ENCODE assay signal across 20 cellular contexts in the genomic region with DNA sequence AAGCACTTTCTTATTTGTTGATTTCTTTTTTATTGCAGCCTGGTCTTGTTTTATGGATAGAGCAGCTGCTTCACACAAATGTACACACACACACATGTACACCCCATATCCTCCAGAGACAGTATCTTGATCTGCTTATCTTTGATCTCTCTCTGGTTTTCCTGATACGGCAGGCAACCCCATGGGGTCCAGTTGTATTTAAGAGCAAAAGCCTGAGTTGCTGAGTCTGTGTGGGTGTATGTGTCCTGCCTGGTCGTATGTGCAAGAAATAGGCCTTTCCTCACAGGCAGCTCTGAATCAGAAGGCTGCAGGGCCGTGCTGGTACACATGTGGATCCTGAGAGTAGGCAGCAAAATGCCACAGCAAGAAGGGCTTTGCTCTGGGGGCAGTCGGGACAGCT. TPM values are rescaled to one million over a fixed set of nuclear protein-coding genes. Genes with fewer than 3 reads are reported as not detected.
A peak's percentile ranks its signal among the peaks of the same experiment; 100 is the strongest.
DNase-seq lines count a peak whose midpoint lies in the region; ATAC-seq and TF ChIP-seq lines count a peak whose summit lies in the region.
"Had no signal": no experiment of that assay in that cellular context is flagged by ENCODE, and none has a peak within 500 bp of the region (broad histone marks: within the 10 kb centered on the region; RNA-seq: fewer than 3 reads in every experiment).

No MANE protein-coding gene starts in this region.

- peak overlapping the region; percentile 52 for H3K4me3 Mint-ChIP-seq in activated CD4-positive, alpha-beta T cell treated with anti-CD3 and anti-CD28 coated beads, Interleukin-2, amount 10 ng/mL, durations not matched to agents 24 days and 14 days
- H3K4me3 Mint-ChIP-seq in CD4-positive, CD25-positive, alpha-beta regulatory T cell: no peak overlapping the region
- no peak overlapping the region for H3K4me3 Mint-ChIP-seq in activated CD8-positive, alpha-beta T cell treated with anti-CD3 and anti-CD28 coated beads for 36 hours
- H3K4me3 Mint-ChIP-seq: memory B cell; naive thymus-derived CD8-positive, alpha-beta T cell had no signal

- no peaks in the 10 kb centered on the region for H3K9me3 Mint-ChIP-seq in activated CD4-positive, alpha-beta T cell treated with anti-CD3 and anti-CD28 coated beads, Interleukin-2, amount 10 ng/mL, durations not matched to agents 24 days and 14 days
- no peaks in the 10 kb centered on the region for H3K9me3 Mint-ChIP-seq in CD4-positive, CD25-positive, alpha-beta regulatory T cell
- no peaks in the 10 kb centered on the region for H3K9me3 Mint-ChIP-seq in activated CD8-positive, alpha-beta T cell treated with anti-CD3 and anti-CD28 coated beads for 36 hours
- H3K9me3 Mint-ChIP-seq: memory B cell; naive thymus-derived CD8-positive, alpha-beta T cell had no signal

- peak in 1 of 2 donors; percentile 31 for ATAC-seq in CD4-positive, CD25-positive, alpha-beta regulatory T cell (ENCODE audit: low read depth in 2 of 2)
- ATAC-seq in activated CD8-positive, alpha-beta T cell treated with anti-CD3 and anti-CD28 coated beads for 36 hours: peak; percentile 63
- ATAC-seq in left colon (peak; percentile 44), HG03039 (IDR thresholded peaks at IDR 0.05; ENCODE audit: unreplicated experiment) (no peak)
- ATAC-seq: heart left ventricle; left cardiac atrium; naive thymus-derived CD8-positive, alpha-beta T cell; Panc1 had no signal

- peak; percentile 65 for DNase-seq in activated CD4-positive, alpha-beta T cell treated with anti-CD3 and anti-CD28 coated beads, Interleukin-2, amount 10 ng/mL, durations not matched to agents 24 days and 14 days
- no peak for DNase-seq in activated CD4-positive, alpha-beta T cell treated with anti-CD3 and anti-CD28 coated beads for 4 hours
- peak in 1 of 3 donors; percentile 15 for DNase-seq in CD4-positive, CD25-positive, alpha-beta regulatory T cell
- DNase-seq in activated CD8-positive, alpha-beta T cell treated with anti-CD3 and anti-CD28 coated beads for 36 hours: peak; percentile 33
- DNase-seq in left colon: no peak
- DNase-seq in DMS53 treated with DMSO at 0.1 percent for 48 hours (lab: John Stamatoyannopoulos, UW; ENCODE audit: unreplicated experiment): no peak
- DNase-seq in OCI-M1 (lab: John Stamatoyannopoulos, UW): no peak
- DNase-seq: heart left ventricle; left cardiac atrium; naive thymus-derived CD8-positive, alpha-beta T cell; NCI-H1417; NCI-H510A; retina; stimulated activated CD4-positive, alpha-beta T cell treated with anti-CD3 and anti-CD28 coated beads, Interleukin-2, amount 100 ng/mL, for 48 hours; trophoblast cell had no signal

- H3K36me3 ChIP-seq in CD4-positive, CD25-positive, alpha-beta regulatory T cell (ENCODE audit: control insufficient read depth, insufficient read depth, low read length): peaks cover 42% of the 10 kb centered on the region

- TF ChIP-seq CTCF in activated CD8-positive, alpha-beta T cell treated with anti-CD3 and anti-CD28 coated beads for 36 hours (IDR thresholded peaks at IDR 0.05): no peak

- POLR2A ChIA-PET in activated CD8-positive, alpha-beta T cell treated with anti-CD3 and anti-CD28 coated beads for 36 hours (lab: Charles Lee): no interaction called here

- H3K27me3 Mint-ChIP-seq in activated CD4-positive, alpha-beta T cell treated with anti-CD3 and anti-CD28 coated beads, Interleukin-2, amount 10 ng/mL, durations not matched to agents 24 days and 14 days: no peaks in the 10 kb centered on the region
- H3K27me3 Mint-ChIP-seq in CD4-positive, CD25-positive, alpha-beta regulatory T cell: no peaks in the 10 kb centered on the region
- H3K27me3 Mint-ChIP-seq in activated CD8-positive, alpha-beta T cell treated with anti-CD3 and anti-CD28 coated beads for 36 hours: no peaks in the 10 kb centered on the region
- H3K27me3 Mint-ChIP-seq: memory B cell; naive thymus-derived CD8-positive, alpha-beta T cell had no signal

- no peaks in the 10 kb centered on the region for H3K9me3 ChIP-seq in CD4-positive, CD25-positive, alpha-beta regulatory T cell (ENCODE audit: control insufficient read depth in 2 of 2, low read length in 2 of 2)
- H3K9me3 ChIP-seq: heart left ventricle, SJSA1 had no signal

- H3K27ac ChIP-seq in CD4-positive, CD25-positive, alpha-beta regulatory T cell (ENCODE audit: insufficient read depth, low read length, poor library complexity, severe bottlenecking): peak overlapping the region; percentile 56
- H3K27ac ChIP-seq: heart left ventricle, SJSA1 had no signal

- peaks cover 12% of the 10 kb centered on the region for H3K4me1 ChIP-seq in CD4-positive, CD25-positive, alpha-beta regulatory T cell (ENCODE audit: control insufficient read depth, insufficient read depth, low read length, poor library complexity, severe bottlenecking)
- H3K4me1 ChIP-seq: heart left ventricle, SJSA1 had no signal

- H3K4me1 Mint-ChIP-seq in activated CD4-positive, alpha-beta T cell treated with anti-CD3 and anti-CD28 coated beads, Interleukin-2, amount 10 ng/mL, durations not matched to agents 24 days and 14 days: peaks cover 51% of the 10 kb centered on the region
- peaks cover 7 to 33% (median 23%) of the 10 kb centered on the region in 4 donors for H3K4me1 Mint-ChIP-seq in CD4-positive, CD25-positive, alpha-beta regulatory T cell
- H3K4me1 Mint-ChIP-seq in activated CD8-positive, alpha-beta T cell treated with anti-CD3 and anti-CD28 coated beads for 36 hours (ENCODE audit: low read depth): peaks cover 42% of the 10 kb centered on the region
- H3K4me1 Mint-ChIP-seq: memory B cell had no signal

- no peaks in the 10 kb centered on the region for H3K27me3 ChIP-seq in CD4-positive, CD25-positive, alpha-beta regulatory T cell (ENCODE audit: control insufficient read depth, insufficient read depth, low read length)
- H3K27me3 ChIP-seq: heart left ventricle, SJSA1 had no signal

- peaks cover 77% of the 10 kb centered on the region for H3K36me3 Mint-ChIP-seq in activated CD4-positive, alpha-beta T cell treated with anti-CD3 and anti-CD28 coated beads, Interleukin-2, amount 10 ng/mL, durations not matched to agents 24 days and 14 days (ENCODE audit: low read depth)
- H3K36me3 Mint-ChIP-seq in CD4-positive, CD25-positive, alpha-beta regulatory T cell: peaks cover 45% of the 10 kb centered on the region
- H3K36me3 Mint-ChIP-seq in activated CD8-positive, alpha-beta T cell treated with anti-CD3 and anti-CD28 coated beads for 36 hours (ENCODE audit: low read depth): peaks cover 65% of the 10 kb centered on the region

- peak overlapping the region; percentile 26 for H3K4me3 ChIP-seq in CD4-positive, CD25-positive, alpha-beta regulatory T cell (ENCODE audit: low read depth, low read length)
- H3K4me3 ChIP-seq: heart left ventricle, SJSA1, smooth muscle cell had no signal

- intact Hi-C loops in activated CD4-positive, alpha-beta T cell treated with anti-CD3 and anti-CD28 coated beads, Interleukin-2, amount 10 ng/mL, durations not matched to agents 24 days and 14 days (cut with micrococcal nuclease): loop anchor here (2.0 kb wide), 2 partner anchors 14 to 146 kb away; a partner anchor contains a TSS
- intact Hi-C loops in activated CD8-positive, alpha-beta T cell treated with anti-CD3 and anti-CD28 coated beads for 36 hours (cut with micrococcal nuclease): no loop called here
- intact Hi-C loops in left colon (cut with DNase I, micrococcal nuclease): no loop called here

- peak overlapping the region; percentile 79 for H3K27ac Mint-ChIP-seq in activated CD4-positive, alpha-beta T cell treated with anti-CD3 and anti-CD28 coated beads, Interleukin-2, amount 10 ng/mL, durations not matched to agents 24 days and 14 days
- H3K27ac Mint-ChIP-seq in CD4-positive, CD25-positive, alpha-beta regulatory T cell: peak overlapping the region; percentile 55 to 91 (median 83)
- peak overlapping the region; percentile 79 for H3K27ac Mint-ChIP-seq in activated CD8-positive, alpha-beta T cell treated with anti-CD3 and anti-CD28 coated beads for 36 hours
- H3K27ac Mint-ChIP-seq: memory B cell had no signal

- CTCF ChIA-PET in activated CD8-positive, alpha-beta T cell treated with anti-CD3 and anti-CD28 coated beads for 36 hours (lab: Charles Lee): interaction anchor here (3.4 to 12.1 kb wide), 2 partner anchors 15 to 35 kb away, joined by 20 to 109 read pairs; no protein-coding TSS in a partner anchor

RNA-seq across cellular contexts. Expression of a gene that starts 14.6 kb away (rescaled TPM):
- 46.4 and 51.6 TPM in 2 replicates for total RNA-seq in activated CD4-positive, alpha-beta T cell treated with anti-CD3 and anti-CD28 coated beads, Interleukin-2, amount 10 ng/mL, durations not matched to agents 24 days and 14 days
- total RNA-seq in CD4-positive, CD25-positive, alpha-beta regulatory T cell: 122 TPM
- 10 to 100 TPM; 38.3 to 56.6 (median 40.2) TPM for polyA plus RNA-seq in CD4-positive, CD25-positive, alpha-beta regulatory T cell
- total RNA-seq in activated CD8-positive, alpha-beta T cell treated with anti-CD3 and anti-CD28 coated beads for 36 hours: 10 to 100 TPM; 17.3 to 18.4 TPM
- total RNA-seq in left colon: 100 to 1,000 TPM; 230 to 514 TPM

Comparison
In these comparisons a context has a peak if more than half of its experiments do, and no peak if none do; other contexts are left out.
1. DNase-seq: peak in activated CD4-positive, alpha-beta T cell treated with anti-CD3 and anti-CD28 coated beads, Interleukin-2, amount 10 ng/mL, durations not matched to agents 24 days and 14 days (single experiment) and activated CD8-positive, alpha-beta T cell treated with anti-CD3 and anti-CD28 coated beads for 36 hours (single experiment); none in activated CD4-positive, alpha-beta T cell treated with anti-CD3 and anti-CD28 coated beads for 4 hours (0 of 2), left colon (0 of 2), DMS53 treated with DMSO at 0.1 percent for 48 hours (single experiment) and OCI-M1 (single experiment).
2. Peak in every context shown above with its lines, with median percentiles within 50 percentile points of each other: H3K27ac Mint-ChIP-seq.